Comparison of ENCODE assay signal across 19 cellular contexts in genomic region chr3:105253225-105253624, GRCh38.
DNase-seq lines count a peak whose midpoint lies in the region; ATAC-seq and TF ChIP-seq lines count a peak whose summit lies in the region.
"Had no signal": no experiment of that assay in that cellular context is flagged by ENCODE, and none has a peak within 500 bp of the region (broad histone marks: within the 10 kb centered on the region; RNA-seq: fewer than 3 reads in every experiment).

No MANE protein-coding gene starts in this region.

- DNase-seq in NCI-H2107 treated with DMSO at 0.1 percent for 48 hours (lab: John Stamatoyannopoulos, UW; ENCODE audit: unreplicated experiment) = peak; percentile 61
- no peak for DNase-seq in NCI-H2107 (lab: John Stamatoyannopoulos, UW)
- peak; percentile 76 for DNase-seq in NCI-H2196 (lab: John Stamatoyannopoulos, UW; ENCODE audit: unreplicated experiment)
- DNase-seq in upper lobe of right lung = no peak
- DNase-seq in left colon = no peak
- DNase-seq in left lobe of liver (ENCODE audit: low spot score) = no peak
- DNase-seq: activated naive CD8-positive, alpha-beta T cell treated with anti-CD3 and anti-CD28 coated beads for 36 hours; activated T-cell treated with anti-CD3 and anti-CD28 coated beads, Interleukin-2, amount 50 U/mL, for 24 hours; CD8-positive, alpha-beta T cell; erythroblast; GF-D8; head of caudate nucleus; naive thymus-derived CD8-positive, alpha-beta T cell; SIG-M5 had no signal

- H3K27ac ChIP-seq in upper lobe of right lung = no peak overlapping the region
- H3K27ac ChIP-seq: A549, right atrium auricular region, tibial nerve had no signal

- no peaks in the 10 kb centered on the region for H3K36me3 ChIP-seq in endocrine pancreas (ENCODE audit: control insufficient read depth, insufficient read depth, low read length)
- no peaks in the 10 kb centered on the region for H3K36me3 ChIP-seq in upper lobe of right lung
- H3K36me3 ChIP-seq: right atrium auricular region, tibial nerve had no signal

- H3K9me3 ChIP-seq in endocrine pancreas (ENCODE audit: control insufficient read depth, low read length) = no peaks in the 10 kb centered on the region
- H3K9me3 ChIP-seq in upper lobe of right lung = no peaks in the 10 kb centered on the region
- H3K9me3 ChIP-seq: A549 had no signal

- no peak for TF ChIP-seq CTCF in upper lobe of right lung (IDR thresholded peaks at IDR 0.05)

- ATAC-seq in upper lobe of right lung (peak; percentile 60), left colon (no peak), HG03571 (IDR thresholded peaks at IDR 0.05; ENCODE audit: unreplicated experiment) (no peak), left lobe of liver (no peak)
- ATAC-seq: A549; CD8-positive, alpha-beta T cell; naive thymus-derived CD8-positive, alpha-beta T cell had no signal

- intact Hi-C loops in upper lobe of right lung (cut with DNase I) (no loop called here), left colon (cut with DNase I, micrococcal nuclease) (no loop called here)

- H3K27me3 ChIP-seq in endocrine pancreas (ENCODE audit: control insufficient read depth, insufficient read depth, low read length) (no peaks in the 10 kb centered on the region), upper lobe of right lung (no peaks in the 10 kb centered on the region)
- H3K27me3 ChIP-seq: right atrium auricular region, tibial nerve had no signal

- peak overlapping the region; percentile 15 for H3K4me3 ChIP-seq in endocrine pancreas (ENCODE audit: control insufficient read depth, insufficient read depth, low read length)
- no peak overlapping the region for H3K4me3 ChIP-seq in upper lobe of right lung
- H3K4me3 ChIP-seq: A549, right atrium auricular region, tibial nerve had no signal

- H3K9ac ChIP-seq in endocrine pancreas (ENCODE audit: control insufficient read depth, insufficient read depth, low read length) = no peak overlapping the region

- peaks cover 3% of the 10 kb centered on the region for H3K4me1 ChIP-seq in endocrine pancreas (ENCODE audit: control insufficient read depth, insufficient read depth, low read length)
- H3K4me1 ChIP-seq in upper lobe of right lung = no peaks in the 10 kb centered on the region
- H3K4me1 ChIP-seq: A549, right atrium auricular region, tibial nerve had no signal

Comparison
In these comparisons a context has a peak if more than half of its experiments do, and no peak if none do; other contexts are left out.
1. DNase-seq: peak in NCI-H2107 treated with DMSO at 0.1 percent for 48 hours (single experiment) and NCI-H2196 (single experiment); none in NCI-H2107 (single experiment), upper lobe of right lung (single experiment), left colon (0 of 2) and left lobe of liver (single experiment).